In the genomic region with DNA sequence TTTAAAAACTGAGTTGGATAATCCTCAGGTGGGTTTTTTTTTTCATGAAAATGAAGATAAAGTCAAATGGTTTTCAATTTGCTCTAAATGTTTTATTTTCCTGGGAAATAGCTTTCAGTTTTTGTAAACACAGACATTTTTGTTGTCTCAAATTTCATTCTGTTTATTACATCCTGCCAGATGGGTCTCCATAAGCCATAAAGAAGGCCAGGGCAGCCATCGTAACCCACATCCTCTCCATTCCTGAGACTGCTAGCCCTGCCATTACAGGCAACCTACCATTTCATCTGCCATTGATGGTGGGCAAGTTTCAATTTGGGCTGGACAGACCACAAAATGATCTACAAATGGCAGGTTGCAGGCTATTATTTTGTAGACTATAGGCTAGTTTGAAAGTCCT, we compare ENCODE assay signal across 25 cellular contexts.
"Had no signal": no experiment of that assay in that cellular context is flagged by ENCODE, and none has a peak within 500 bp of the region (broad histone marks: within the 10 kb centered on the region; RNA-seq: fewer than 3 reads in every experiment).

No MANE protein-coding gene starts in this region.

- H3K4me3 ChIP-seq: cardiac muscle cell, SK-N-MC had no signal

- H3K36me3 ChIP-seq: brain microvascular endothelial cell, cardiac muscle cell, WERI-Rb-1 had no signal

- ATAC-seq: activated CD4-positive, alpha-beta T cell treated with anti-CD3 and anti-CD28 coated beads for 36 hours; activated T-helper 17 cell treated with anti-CD3 and anti-CD28 coated beads, Interleukin-2, amount 50 U/mL, for 72 hours; Panc1; Right ventricle myocardium inferior had no signal

- H3K27me3 ChIP-seq: brain microvascular endothelial cell, cardiac muscle cell had no signal

- H3K27ac ChIP-seq: brain microvascular endothelial cell, cardiac muscle cell, SK-N-MC, WERI-Rb-1 had no signal

- DNase-seq: activated CD4-positive, alpha-beta memory T cell treated with anti-CD3 and anti-CD28 coated beads, Interleukin-2, amount 10 ng/mL, durations not matched to agents 7 days and 5 days; activated CD4-positive, alpha-beta T cell treated with anti-CD3 and anti-CD28 coated beads for 36 hours; activated CD4-positive, alpha-beta T cell treated with anti-CD3 and anti-CD28 coated beads, Interleukin-2, amount 50 U/mL, for 1 hour; activated gamma-delta T cell; activated naive CD4-positive, alpha-beta T cell treated with anti-CD3 and anti-CD28 coated beads, Interleukin-2, amount 10 ng/mL, durations not matched to agents 7 days and 5 days; activated naive CD8-positive, alpha-beta T cell treated with anti-CD3 and anti-CD28 coated beads for 36 hours; activated T-cell treated with anti-CD3 and anti-CD28 coated beads for 4 hours; activated T-cell treated with anti-CD3 and anti-CD28 coated beads, Interleukin-2, amount 50 U/mL, for 48 hours; brain microvascular endothelial cell; KG1; NCI-H1048; NCI-H146; NCI-H187 treated with DMSO at 0.1 percent for 48 hours; NCI-H2081 treated with DMSO at 0.1 percent for 48 hours; NCI-H345; NCI-H510A treated with DMSO at 0.1 percent for 48 hours; NCI-H774; RPMI8226; T-helper 1 cell; WERI-Rb-1 had no signal
